In genomic region chr3:129314757-129315385, GRCh38 we compare ENCODE assay signal across 1 cellular context.
TF ChIP-seq lines count a peak whose summit lies in the region.

No MANE protein-coding gene starts in this region.

TF ChIP-seq in K562, 482 proteins besides CTCF, POLR2A, EP300 and RAD21 (continued from another document and continues in another):
- no peak for TF ChIP-seq ADNP (tag; IDR thresholded peaks at IDR 0.05)
- TF ChIP-seq ZNF253 (CRISPR knock-in tag; conservative IDR thresholded peaks at IDR 0.05) = no peak
- TF ChIP-seq ZNF583 (CRISPR knock-in tag; IDR thresholded peaks at IDR 0.05) = no peak
- TF ChIP-seq VEZF1 (CRISPR knock-in tag; IDR thresholded peaks at IDR 0.05) = peak; percentile 42; the same call in 1 of the 2 replicates
- no peak for TF ChIP-seq POLR2H (tag; IDR thresholded peaks at IDR 0.05; ENCODE audit: low read depth)
- no peak for TF ChIP-seq HNRNPUL1 (IDR thresholded peaks at IDR 0.05; ENCODE audit: low read length)
- peak; percentile 20; the same call in 1 of the 2 replicates for TF ChIP-seq GABPB1 (CRISPR knock-in tag; IDR thresholded peaks at IDR 0.05)
- peak; percentile 96 for TF ChIP-seq RBM22 (IDR thresholded peaks at IDR 0.05; ENCODE audit: low read depth, low read length, poor library complexity, severe bottlenecking)
- TF ChIP-seq ZKSCAN3 (CRISPR knock-in tag; IDR thresholded peaks at IDR 0.05) = no peak
- no peak for TF ChIP-seq ELF1 (tag; IDR thresholded peaks at IDR 0.05)
- no peak for TF ChIP-seq FOXJ3 (CRISPR knock-in tag; IDR thresholded peaks at IDR 0.05)
- TF ChIP-seq MAX (CRISPR knock-in tag; IDR thresholded peaks at IDR 0.05) = no peak
- no peak for TF ChIP-seq SAFB (IDR thresholded peaks at IDR 0.05; ENCODE audit: borderline replicate concordance, low read depth, low read length)
- peak; percentile 76 for TF ChIP-seq POLR2G (IDR thresholded peaks at IDR 0.05; ENCODE audit: low read depth, low read length)
- TF ChIP-seq ATF7 (IDR thresholded peaks at IDR 0.05) = peak; percentile 32; the same call in 1 of the 2 replicates
- TF ChIP-seq HNRNPL (IDR thresholded peaks at IDR 0.05; ENCODE audit: low read depth, low read length) = no peak
- TF ChIP-seq ZNF282 (CRISPR knock-in tag; IDR thresholded peaks at IDR 0.05) = no peak
- TF ChIP-seq SNRNP70 (optimal IDR thresholded peaks at IDR 0.05; ENCODE audit: low read depth, low read length) = no peak
- TF ChIP-seq ARHGAP35 (IDR thresholded peaks at IDR 0.05; ENCODE audit: partially characterized antibody) = no peak
- TF ChIP-seq SIN3B (IDR thresholded peaks at IDR 0.05; ENCODE audit: low read depth) = no peak
- TF ChIP-seq POLR2AphosphoS2 (IDR thresholded peaks at IDR 0.05; ENCODE audit: low read length) = no peak
- no peak for TF ChIP-seq MCM3 (IDR thresholded peaks at IDR 0.05)
- TF ChIP-seq ZNF124 (CRISPR knock-in tag; IDR thresholded peaks at IDR 0.05) = no peak
- TF ChIP-seq, protein P1, sequence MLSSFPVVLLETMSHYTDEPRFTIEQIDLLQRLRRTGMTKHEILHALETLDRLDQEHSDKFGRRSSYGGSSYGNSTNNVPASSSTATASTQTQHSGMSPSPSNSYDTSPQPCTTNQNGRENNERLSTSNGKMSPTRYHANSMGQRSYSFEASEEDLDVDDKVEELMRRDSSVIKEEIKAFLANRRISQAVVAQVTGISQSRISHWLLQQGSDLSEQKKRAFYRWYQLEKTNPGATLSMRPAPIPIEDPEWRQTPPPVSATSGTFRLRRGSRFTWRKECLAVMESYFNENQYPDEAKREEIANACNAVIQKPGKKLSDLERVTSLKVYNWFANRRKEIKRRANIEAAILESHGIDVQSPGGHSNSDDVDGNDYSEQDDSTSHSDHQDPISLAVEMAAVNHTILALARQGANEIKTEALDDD (IDR thresholded peaks at IDR 0.05) = no peak
- no peak for TF ChIP-seq SETDB1 (IDR thresholded peaks at IDR 0.05; ENCODE audit: low read length)
- TF ChIP-seq MEIS2 (IDR thresholded peaks at IDR 0.05; ENCODE audit: partially characterized antibody) = no peak
- TF ChIP-seq ZFPM2 (CRISPR knock-in tag; IDR thresholded peaks at IDR 0.05) = no peak
- TF ChIP-seq PTBP1 (IDR thresholded peaks at IDR 0.05; ENCODE audit: low read depth, low read length) = no peak
- no peak for TF ChIP-seq FOXA1 (IDR thresholded peaks at IDR 0.05; ENCODE audit: borderline replicate concordance)
- no peak for TF ChIP-seq ZNF133 (CRISPR knock-in tag; IDR thresholded peaks at IDR 0.05)
- TF ChIP-seq PHB2 (IDR thresholded peaks at IDR 0.05; ENCODE audit: low read depth) = no peak
- TF ChIP-seq CBX8 (IDR thresholded peaks at IDR 0.05; ENCODE audit: borderline replicate concordance, extremely low read depth, low read depth, low read length, poor library complexity, severe bottlenecking) = no peak
- peak; percentile 86 for TF ChIP-seq RBFOX2 (IDR thresholded peaks at IDR 0.05; ENCODE audit: low read depth, low read length)
- no peak for TF ChIP-seq PHF21A (IDR thresholded peaks at IDR 0.05; ENCODE audit: borderline replicate concordance, low read depth)
- TF ChIP-seq ZBTB2 (IDR thresholded peaks at IDR 0.05) = no peak
- no peak for TF ChIP-seq FOXO4 (CRISPR knock-in tag; IDR thresholded peaks at IDR 0.05)
- no peak for TF ChIP-seq ZNF445 (CRISPR knock-in tag; IDR thresholded peaks at IDR 0.05; ENCODE audit: low read depth)
- TF ChIP-seq ZNF354B (CRISPR knock-in tag; IDR thresholded peaks at IDR 0.05) = no peak
- TF ChIP-seq FUS (optimal IDR thresholded peaks at IDR 0.05; ENCODE audit: low read depth, low read length) = no peak
- no peak for TF ChIP-seq ZBTB8A (IDR thresholded peaks at IDR 0.05; ENCODE audit: partially characterized antibody)
- no peak for TF ChIP-seq CTCFL (IDR thresholded peaks at IDR 0.05; ENCODE audit: borderline replicate concordance, insufficient read depth, low read depth, low read length, poor library complexity, severe bottlenecking)
- TF ChIP-seq NR4A1 (CRISPR knock-in tag; IDR thresholded peaks at IDR 0.05) = no peak
- TF ChIP-seq NR4A1 (tag; IDR thresholded peaks at IDR 0.05) = no peak
- TF ChIP-seq, protein P2, sequence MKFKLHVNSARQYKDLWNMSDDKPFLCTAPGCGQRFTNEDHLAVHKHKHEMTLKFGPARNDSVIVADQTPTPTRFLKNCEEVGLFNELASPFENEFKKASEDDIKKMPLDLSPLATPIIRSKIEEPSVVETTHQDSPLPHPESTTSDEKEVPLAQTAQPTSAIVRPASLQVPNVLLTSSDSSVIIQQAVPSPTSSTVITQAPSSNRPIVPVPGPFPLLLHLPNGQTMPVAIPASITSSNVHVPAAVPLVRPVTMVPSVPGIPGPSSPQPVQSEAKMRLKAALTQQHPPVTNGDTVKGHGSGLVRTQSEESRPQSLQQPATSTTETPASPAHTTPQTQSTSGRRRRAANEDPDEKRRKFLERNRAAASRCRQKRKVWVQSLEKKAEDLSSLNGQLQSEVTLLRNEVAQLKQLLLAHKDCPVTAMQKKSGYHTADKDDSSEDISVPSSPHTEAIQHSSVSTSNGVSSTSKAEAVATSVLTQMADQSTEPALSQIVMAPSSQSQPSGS (CRISPR knock-in tag; IDR thresholded peaks at IDR 0.05) = no peak
- TF ChIP-seq SP1 (CRISPR knock-in tag; IDR thresholded peaks at IDR 0.05) = peak; percentile 25; the same call in 1 of the 2 replicates
- no peak for TF ChIP-seq ZNF57 (CRISPR knock-in tag; IDR thresholded peaks at IDR 0.05)
- TF ChIP-seq NONO (IDR thresholded peaks at IDR 0.05; ENCODE audit: low read depth in 2 of 2, low read length in 1 of 2) = 0 out of 4 replicates have a peak, but pooled peaks of 1 of the 2 experiments have one; percentile 25
- TF ChIP-seq ELF2 (CRISPR knock-in tag; IDR thresholded peaks at IDR 0.05) = no peak
- TF ChIP-seq NFE2L1 (tag; IDR thresholded peaks at IDR 0.05; ENCODE audit: borderline replicate concordance, low read depth) = no peak
- no peak for TF ChIP-seq BDP1 (IDR thresholded peaks at IDR 0.05; ENCODE audit: insufficient read depth, insufficient read length)
- TF ChIP-seq RBM25 (IDR thresholded peaks at IDR 0.05; ENCODE audit: low read depth, low read length, severe bottlenecking) = no peak
- TF ChIP-seq, protein P3, sequence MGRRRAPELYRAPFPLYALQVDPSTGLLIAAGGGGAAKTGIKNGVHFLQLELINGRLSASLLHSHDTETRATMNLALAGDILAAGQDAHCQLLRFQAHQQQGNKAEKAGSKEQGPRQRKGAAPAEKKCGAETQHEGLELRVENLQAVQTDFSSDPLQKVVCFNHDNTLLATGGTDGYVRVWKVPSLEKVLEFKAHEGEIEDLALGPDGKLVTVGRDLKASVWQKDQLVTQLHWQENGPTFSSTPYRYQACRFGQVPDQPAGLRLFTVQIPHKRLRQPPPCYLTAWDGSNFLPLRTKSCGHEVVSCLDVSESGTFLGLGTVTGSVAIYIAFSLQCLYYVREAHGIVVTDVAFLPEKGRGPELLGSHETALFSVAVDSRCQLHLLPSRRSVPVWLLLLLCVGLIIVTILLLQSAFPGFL (CRISPR knock-in tag; IDR thresholded peaks at IDR 0.05) = no peak
- no peak for TF ChIP-seq ZNF75A (CRISPR knock-in tag; IDR thresholded peaks at IDR 0.05)
- no peak for TF ChIP-seq COPS2 (conservative IDR thresholded peaks at IDR 0.05)
- TF ChIP-seq RFX1 (IDR thresholded peaks at IDR 0.05) = peak; percentile 97
- no peak for TF ChIP-seq ZNF165 (CRISPR knock-in tag; IDR thresholded peaks at IDR 0.05; ENCODE audit: borderline replicate concordance)
- no peak for TF ChIP-seq ZNF212 (CRISPR knock-in tag; IDR thresholded peaks at IDR 0.05)
- TF ChIP-seq EWSR1 (IDR thresholded peaks at IDR 0.05; ENCODE audit: borderline replicate concordance, low read depth, partially characterized antibody) = no peak
- TF ChIP-seq, protein P4, sequence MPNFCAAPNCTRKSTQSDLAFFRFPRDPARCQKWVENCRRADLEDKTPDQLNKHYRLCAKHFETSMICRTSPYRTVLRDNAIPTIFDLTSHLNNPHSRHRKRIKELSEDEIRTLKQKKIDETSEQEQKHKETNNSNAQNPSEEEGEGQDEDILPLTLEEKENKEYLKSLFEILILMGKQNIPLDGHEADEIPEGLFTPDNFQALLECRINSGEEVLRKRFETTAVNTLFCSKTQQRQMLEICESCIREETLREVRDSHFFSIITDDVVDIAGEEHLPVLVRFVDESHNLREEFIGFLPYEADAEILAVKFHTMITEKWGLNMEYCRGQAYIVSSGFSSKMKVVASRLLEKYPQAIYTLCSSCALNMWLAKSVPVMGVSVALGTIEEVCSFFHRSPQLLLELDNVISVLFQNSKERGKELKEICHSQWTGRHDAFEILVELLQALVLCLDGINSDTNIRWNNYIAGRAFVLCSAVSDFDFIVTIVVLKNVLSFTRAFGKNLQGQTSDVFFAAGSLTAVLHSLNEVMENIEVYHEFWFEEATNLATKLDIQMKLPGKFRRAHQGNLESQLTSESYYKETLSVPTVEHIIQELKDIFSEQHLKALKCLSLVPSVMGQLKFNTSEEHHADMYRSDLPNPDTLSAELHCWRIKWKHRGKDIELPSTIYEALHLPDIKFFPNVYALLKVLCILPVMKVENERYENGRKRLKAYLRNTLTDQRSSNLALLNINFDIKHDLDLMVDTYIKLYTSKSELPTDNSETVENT (CRISPR knock-in tag; IDR thresholded peaks at IDR 0.05) = no peak
- TF ChIP-seq PTTG1 (tag; IDR thresholded peaks at IDR 0.05; ENCODE audit: low read depth) = no peak
- TF ChIP-seq KDM5B (IDR thresholded peaks at IDR 0.05; ENCODE audit: insufficient replicate concordance, low read depth, low read length) = peak; percentile 22
- TF ChIP-seq RBBP5 (IDR thresholded peaks at IDR 0.05; ENCODE audit: borderline replicate concordance, insufficient read depth, low read length, poor library complexity, severe bottlenecking) = peak; percentile 54
- no peak for TF ChIP-seq ARID3B (CRISPR knock-in tag; IDR thresholded peaks at IDR 0.05; ENCODE audit: borderline replicate concordance)
- TF ChIP-seq PYGO2 (tag; IDR thresholded peaks at IDR 0.05) = no peak
- TF ChIP-seq ZNF140 (CRISPR knock-in tag; IDR thresholded peaks at IDR 0.05) = no peak
